18 cellular contexts compared by ENCODE assay signal in genomic region chr9:19938990-19939736, GRCh38.
DNase-seq lines count a peak whose midpoint lies in the region; ATAC-seq, FAIRE-seq and TF ChIP-seq lines count a peak whose summit lies in the region.
"Had no signal": no experiment of that assay in that cellular context is flagged by ENCODE, and none has a peak within 500 bp of the region (broad histone marks: within the 10 kb centered on the region; RNA-seq: fewer than 3 reads in every experiment).

No MANE protein-coding gene starts in this region.

- intact Hi-C loops in pancreas (cut with DNase I): no loop called here

- peak; percentile 9 for ATAC-seq in stimulated activated naive CD8-positive, alpha-beta T cell treated with anti-CD3 and anti-CD28 coated beads, Interleukin-15, Interleukin-2, amounts not matched to agents 100 U/mL and 50 U/mL, for 24 hours
- ATAC-seq in stimulated activated naive CD8-positive, alpha-beta T cell treated with anti-CD3 and anti-CD28 coated beads, Interleukin-15, amount 100 ng/mL, for 72 hours: no peak
- ATAC-seq in HG02798 (IDR thresholded peaks at IDR 0.05; ENCODE audit: poor library complexity, unreplicated experiment) (no peak), pancreas (no peak)

- peaks cover 8% of the 10 kb centered on the region for H3K4me1 Mint-ChIP-seq in stimulated activated naive CD8-positive, alpha-beta T cell treated with anti-CD3 and anti-CD28 coated beads, Interleukin-15, amount 100 ng/mL, for 72 hours
- peaks cover 11% of the 10 kb centered on the region for H3K4me1 Mint-ChIP-seq in glutamatergic neuron (ENCODE audit: low read depth, unreplicated experiment)
- H3K4me1 Mint-ChIP-seq: B cell had no signal

- H3K9me3 ChIP-seq in MG63: no peaks in the 10 kb centered on the region
- H3K9me3 ChIP-seq in Peyer's patch: no peaks in the 10 kb centered on the region
- no peaks in the 10 kb centered on the region for H3K9me3 ChIP-seq in pancreas

- no peaks in the 10 kb centered on the region for H3K36me3 Mint-ChIP-seq in glutamatergic neuron (ENCODE audit: unreplicated experiment)
- H3K36me3 Mint-ChIP-seq: CD4-positive, alpha-beta memory T cell had no signal

- no peaks in the 10 kb centered on the region for H3K4me1 ChIP-seq in Peyer's patch
- H3K4me1 ChIP-seq in pancreas: no peaks in the 10 kb centered on the region

- H3K36me3 ChIP-seq in MG63: no peaks in the 10 kb centered on the region
- H3K36me3 ChIP-seq in Peyer's patch: no peaks in the 10 kb centered on the region
- no peaks in the 10 kb centered on the region for H3K36me3 ChIP-seq in pancreas

- H3K27me3 ChIP-seq in MG63 (peaks cover 3% of the 10 kb centered on the region; the same call in 1 of the 2 replicates), Peyer's patch (no peaks in the 10 kb centered on the region), pancreas (no peaks in the 10 kb centered on the region)

- no peak overlapping the region for H3K27ac Mint-ChIP-seq in stimulated activated naive CD8-positive, alpha-beta T cell treated with anti-CD3 and anti-CD28 coated beads, Interleukin-15, amount 100 ng/mL, for 72 hours
- H3K27ac Mint-ChIP-seq in glutamatergic neuron (ENCODE audit: unreplicated experiment): no peak overlapping the region
- H3K27ac Mint-ChIP-seq: B cell, H9, HFFc6 had no signal

- FAIRE-seq in pancreas (lab: Jason Lieb, UNC): no peak
- FAIRE-seq: A204.1, G401.6 had no signal

- TF ChIP-seq CTCF in Peyer's patch (IDR thresholded peaks at IDR 0.05): no peak
- TF ChIP-seq CTCF in pancreas (IDR thresholded peaks at IDR 0.05): no peak
- no peak for TF ChIP-seq CTCF in glutamatergic neuron (IDR thresholded peaks at IDR 0.05; ENCODE audit: partially characterized antibody, unreplicated experiment)

- no peaks in the 10 kb centered on the region for H3K9me3 Mint-ChIP-seq in stimulated activated naive CD8-positive, alpha-beta T cell treated with anti-CD3 and anti-CD28 coated beads, Interleukin-15, amount 100 ng/mL, for 72 hours
- H3K9me3 Mint-ChIP-seq in glutamatergic neuron (ENCODE audit: unreplicated experiment): no peaks in the 10 kb centered on the region
- H3K9me3 Mint-ChIP-seq: CD4-positive, alpha-beta memory T cell; H9; HFFc6 had no signal

- no peak for DNase-seq in stimulated activated naive CD8-positive, alpha-beta T cell treated with anti-CD3 and anti-CD28 coated beads, Interleukin-15, Interleukin-2, amounts not matched to agents 100 U/mL and 50 U/mL, for 24 hours
- no peak for DNase-seq in stimulated activated naive CD8-positive, alpha-beta T cell treated with anti-CD3 and anti-CD28 coated beads, Interleukin-15, amount 100 ng/mL, for 72 hours
- peak; percentile 23 for DNase-seq in MG63
- no peak for DNase-seq in epithelial cell of prostate (ENCODE audit: low read depth, low spot score)
- no peak for DNase-seq in Peyer's patch
- DNase-seq in pancreas: no peak
- DNase-seq in glutamatergic neuron: no peak
- DNase-seq: C1 segment of cervical spinal cord; CD4-positive, alpha-beta memory T cell; DMS79; GOT3; H9; HFFc6 had no signal

- 86 to 88% methylated on average over 6 of the region's 6 CpGs for WGBS in pancreas, 2 donors

- no peak overlapping the region for H3K4me3 ChIP-seq in MG63
- no peak overlapping the region for H3K4me3 ChIP-seq in Peyer's patch
- no peak overlapping the region for H3K4me3 ChIP-seq in pancreas

- H3K4me3 Mint-ChIP-seq in stimulated activated naive CD8-positive, alpha-beta T cell treated with anti-CD3 and anti-CD28 coated beads, Interleukin-15, amount 100 ng/mL, for 72 hours: no peak overlapping the region
- no peak overlapping the region for H3K4me3 Mint-ChIP-seq in glutamatergic neuron (ENCODE audit: unreplicated experiment)
- H3K4me3 Mint-ChIP-seq: B cell; CD4-positive, alpha-beta memory T cell; H9; HFFc6 had no signal

- H3K27me3 Mint-ChIP-seq in stimulated activated naive CD8-positive, alpha-beta T cell treated with anti-CD3 and anti-CD28 coated beads, Interleukin-15, amount 100 ng/mL, for 72 hours: peaks cover 24% of the 10 kb centered on the region
- H3K27me3 Mint-ChIP-seq in glutamatergic neuron (ENCODE audit: unreplicated experiment): peaks cover 3% of the 10 kb centered on the region

- H3K27ac ChIP-seq in epithelial cell of prostate (peak overlapping the region; percentile 8), Peyer's patch (no peak overlapping the region), pancreas (no peak overlapping the region)
- H3K27ac ChIP-seq: HL-60 had no signal

- no peak for TF ChIP-seq POLR2A in Peyer's patch (IDR thresholded peaks at IDR 0.05)
